Comparison of ENCODE assay signal across 8 cellular contexts in genomic region chr9:83707518-83707767, GRCh38. TPM values are rescaled to one million over a fixed set of nuclear protein-coding genes. Genes with fewer than 3 reads are reported as not detected.
A peak's percentile ranks its signal among the peaks of the same experiment; 100 is the strongest.
DNase-seq lines count a peak whose midpoint lies in the region; ATAC-seq and TF ChIP-seq lines count a peak whose summit lies in the region.

No MANE protein-coding gene starts in this region.

- no peak for TF ChIP-seq POLR2A in esophagus squamous epithelium (IDR thresholded peaks at IDR 0.05)

- CTCF ChIA-PET in activated CD8-positive, alpha-beta T cell treated with anti-CD3 and anti-CD28 coated beads for 36 hours (lab: Charles Lee): interaction anchor here (1.1 to 2.9 kb wide), 2 partner anchors 28 to 87 kb away, joined by 3 to 11 read pairs; no protein-coding TSS in a partner anchor

- peak; percentile 45 for ATAC-seq in GM21515 (IDR thresholded peaks at IDR 0.05; ENCODE audit: unreplicated experiment)
- ATAC-seq in activated CD8-positive, alpha-beta T cell treated with anti-CD3 and anti-CD28 coated beads for 36 hours: peak; percentile 69

- no CpG with 5 or more reads among the region's 26 CpGs for WGBS in esophagus squamous epithelium, 2 donors

- H3K27ac ChIP-seq in esophagus squamous epithelium: peak overlapping the region; percentile 96 to 99 (median 98)

- H3K27me3 Mint-ChIP-seq in activated CD8-positive, alpha-beta T cell treated with anti-CD3 and anti-CD28 coated beads for 36 hours: no peaks in the 10 kb centered on the region
- no peaks in the 10 kb centered on the region for H3K27me3 Mint-ChIP-seq in osteocyte (ENCODE audit: unreplicated experiment)

- H3K4me1 ChIP-seq in esophagus squamous epithelium: peaks cover 0 to 47% (median 15%) of the 10 kb centered on the region in 3 donors

- H3K9me3 Mint-ChIP-seq in activated CD8-positive, alpha-beta T cell treated with anti-CD3 and anti-CD28 coated beads for 36 hours: peaks cover 2% of the 10 kb centered on the region
- no peaks in the 10 kb centered on the region for H3K9me3 Mint-ChIP-seq in osteocyte (ENCODE audit: unreplicated experiment)

- peak overlapping the region; percentile 86 for H3K4me3 Mint-ChIP-seq in activated CD8-positive, alpha-beta T cell treated with anti-CD3 and anti-CD28 coated beads for 36 hours
- peak overlapping the region; percentile 99 for H3K4me3 Mint-ChIP-seq in osteocyte (ENCODE audit: unreplicated experiment)

- POLR2A ChIA-PET in activated CD8-positive, alpha-beta T cell treated with anti-CD3 and anti-CD28 coated beads for 36 hours (lab: Charles Lee): interaction anchor here (0.7 to 2.8 kb wide), 12 partner anchors 9 to 586 kb away, joined by 3 to 25 read pairs (median 4); partner anchors contain the start of genes IDNK and KIF27

- DNase-seq in EL (peak; percentile 81), HT1080 (ENCODE audit: low read depth) (peak; percentile 82), esophagus squamous epithelium (lab: John Stamatoyannopoulos, UW) (peak; percentile 26), osteocyte (ENCODE audit: extremely low spot score, unreplicated experiment) (peak; percentile 91), medulla oblongata (ENCODE audit: extremely low spot score) (no peak), mucosa of gallbladder (ENCODE audit: low spot score) (no peak)
- peak; percentile 84 for DNase-seq in activated CD8-positive, alpha-beta T cell treated with anti-CD3 and anti-CD28 coated beads for 36 hours

- peak overlapping the region; percentile 82 to 92 (median 86) for H3K4me3 ChIP-seq in esophagus squamous epithelium

- H3K36me3 ChIP-seq in esophagus squamous epithelium: no peaks in the 10 kb centered on the region

- H3K27me3 ChIP-seq in esophagus squamous epithelium: no peaks in the 10 kb centered on the region

- H3K4me1 Mint-ChIP-seq in activated CD8-positive, alpha-beta T cell treated with anti-CD3 and anti-CD28 coated beads for 36 hours (ENCODE audit: low read depth): peaks cover 38% of the 10 kb centered on the region
- H3K4me1 Mint-ChIP-seq in osteocyte (ENCODE audit: unreplicated experiment): peaks cover 32% of the 10 kb centered on the region

- H3K27ac Mint-ChIP-seq in activated CD8-positive, alpha-beta T cell treated with anti-CD3 and anti-CD28 coated beads for 36 hours: peak overlapping the region; percentile 98
- H3K27ac Mint-ChIP-seq in osteocyte (ENCODE audit: unreplicated experiment): peak overlapping the region; percentile 100

- TF ChIP-seq CTCF in activated CD8-positive, alpha-beta T cell treated with anti-CD3 and anti-CD28 coated beads for 36 hours (IDR thresholded peaks at IDR 0.05): no peak
- TF ChIP-seq CTCF in esophagus squamous epithelium (IDR thresholded peaks at IDR 0.05) (no peak), osteocyte (IDR thresholded peaks at IDR 0.05) (no peak)

- intact Hi-C loops in activated CD8-positive, alpha-beta T cell treated with anti-CD3 and anti-CD28 coated beads for 36 hours (cut with micrococcal nuclease): loop anchor here (2.0 to 10.0 kb wide), 3 partner anchors 19 to 217 kb away; partner anchors contain the start of genes IDNK and KIF27
- intact Hi-C loops in esophagus squamous epithelium (cut with DNase I): no loop called here

- no peaks in the 10 kb centered on the region for H3K9me3 ChIP-seq in esophagus squamous epithelium

- peaks cover 24% of the 10 kb centered on the region for H3K36me3 Mint-ChIP-seq in activated CD8-positive, alpha-beta T cell treated with anti-CD3 and anti-CD28 coated beads for 36 hours (ENCODE audit: low read depth)
- H3K36me3 Mint-ChIP-seq in osteocyte (ENCODE audit: unreplicated experiment): peaks cover 5% of the 10 kb centered on the region

RNA-seq across cellular contexts. Expression of gene UBQLN1, which starts 0.3 kb away (rescaled TPM):
- total RNA-seq in HT1080 (2014; rRNA removed; shearing (Covaris generic)): 133 and 173 TPM in 2 replicates
- 102 and 124 TPM in 2 replicates for polyA plus RNA-seq in HT1080 (2015; cell fraction: cytosol; rRNA removed)
- polyA plus RNA-seq in HT1080 (2015; cell fraction: nucleus; rRNA removed): 143 and 145 TPM in 2 replicates
- 10 to 100 TPM; 80.1 to 92.9 TPM for total RNA-seq in activated CD8-positive, alpha-beta T cell treated with anti-CD3 and anti-CD28 coated beads for 36 hours
- total RNA-seq in esophagus squamous epithelium (100 to 1,000 TPM in 1 of 4 donors, 10 to 100 TPM in 3; 65.4 to 120 (median 78.5) TPM), osteocyte (76.1 and 79.4 TPM in 2 replicates), mucosa of gallbladder (101 TPM)

Comparison
In these comparisons a context has a peak if more than half of its experiments do, and no peak if none do; other contexts are left out.
1. DNase-seq: peak in EL (single experiment), HT1080 (single experiment), activated CD8-positive, alpha-beta T cell treated with anti-CD3 and anti-CD28 coated beads for 36 hours (single experiment), esophagus squamous epithelium (single experiment) and osteocyte (single experiment); none in medulla oblongata (single experiment) and mucosa of gallbladder (single experiment).